ENCODE assay signal across 8 cellular contexts in genomic region chr6:122151768-122152167, GRCh38.
"Had no signal": no experiment of that assay in that cellular context is flagged by ENCODE, and none has a peak within 500 bp of the region (broad histone marks: within the 10 kb centered on the region; RNA-seq: fewer than 3 reads in every experiment).

No MANE protein-coding gene starts in this region.

- H3K27ac ChIP-seq: GM23248, HL-60 had no signal

- DNase-seq: GM23248, GOT3, H7, HFFc6 had no signal

- H3K4me3 ChIP-seq: GM23248, HAP-1 had no signal

- H3K36me3 ChIP-seq: HAP-1 had no signal

- ATAC-seq: HCT116, HepG2 had no signal

- H3K9me3 ChIP-seq: HAP-1 had no signal

- H3K4me1 ChIP-seq: HAP-1 had no signal
